ENCODE assay signal across 10 cellular contexts in genomic region chr19:5032101-5032967, GRCh38.
DNase-seq lines count a peak whose midpoint lies in the region; ATAC-seq, FAIRE-seq and TF ChIP-seq lines count a peak whose summit lies in the region.
"Had no signal": no experiment of that assay in that cellular context is flagged by ENCODE, and none has a peak within 500 bp of the region (broad histone marks: within the 10 kb centered on the region; RNA-seq: fewer than 3 reads in every experiment).

No MANE protein-coding gene starts in this region.

- H3K27me3 ChIP-seq in adrenal gland, result no peaks in the 10 kb centered on the region
- no peaks in the 10 kb centered on the region for H3K27me3 ChIP-seq in gastrocnemius medialis
- H3K27me3 ChIP-seq: suprapubic skin had no signal

- DNase-seq in NCI-H2107 treated with DMSO at 0.1 percent for 48 hours (lab: John Stamatoyannopoulos, UW; ENCODE audit: unreplicated experiment) (peak; percentile 14), NCI-H2107 (lab: John Stamatoyannopoulos, UW) (no peak), adrenal gland (peak in 5 of 7 donors; percentile 64 to 78 (median 73)), left cardiac atrium (no peak), gastrocnemius medialis (no peak), middle frontal gyrus (ENCODE audit: extremely low spot score, low spot score) (no peak), HTR-8/SVneo (ENCODE audit: insufficient read length, low spot score) (no peak)

- in situ Hi-C loops in gastrocnemius medialis (cut with MboI; ENCODE audit: low sequenced_read_pairs in 4 of 4), result loop anchor here (5.0 to 10.0 kb wide), 3 partner anchors 48 to 160 kb away; no protein-coding TSS in a partner anchor

- TF ChIP-seq CTCF in adrenal gland (IDR thresholded peaks at IDR 0.05), result peak in 3 of 6 experiments; percentile 11 to 36 (median 11)
- no peak for TF ChIP-seq CTCF in gastrocnemius medialis (IDR thresholded peaks at IDR 0.05 in 4 of 5, conservative IDR thresholded peaks at IDR 0.05 in 1 of 5)

- intact Hi-C loops in adrenal gland (cut with DNase I), result loop anchor here in 1 of 2 donors (5.0 kb wide), 4 partner anchors 60 to 220 kb away; no protein-coding TSS in a partner anchor
- intact Hi-C loops in left cardiac atrium (cut with DNase I), result loop anchor here (5.0 kb wide), 2 partner anchors 160 to 220 kb away; no protein-coding TSS in a partner anchor
- intact Hi-C loops in gastrocnemius medialis (cut with DNase I; ENCODE audit: low total_unique reads), result no loop called here

- ATAC-seq in left cardiac atrium (peak; percentile 12 to 13), gastrocnemius medialis (no peak), HG02885 (IDR thresholded peaks at IDR 0.05; ENCODE audit: poor library complexity, unreplicated experiment) (no peak)

- TF ChIP-seq POLR2A in adrenal gland (IDR thresholded peaks at IDR 0.05) (peak in 1 of 2 donors; percentile 45), gastrocnemius medialis (IDR thresholded peaks at IDR 0.05) (no peak)

- peak overlapping the region in 3 of 5 donors; percentile 31 to 78 (median 70) for H3K27ac ChIP-seq in adrenal gland
- H3K27ac ChIP-seq in gastrocnemius medialis, result peak overlapping the region in 3 of 4 donors; percentile 28 to 80 (median 72)
- H3K27ac ChIP-seq: A549, suprapubic skin had no signal

- no peaks in the 10 kb centered on the region for H3K9me3 ChIP-seq in adrenal gland (replicated peaks in 1 of 3)
- H3K9me3 ChIP-seq in gastrocnemius medialis, result no peaks in the 10 kb centered on the region
- H3K9me3 ChIP-seq: A549, suprapubic skin had no signal

- H3K4me1 ChIP-seq in adrenal gland (replicated peaks in 1 of 2) (peaks cover 19 to 54% of the 10 kb centered on the region in 2 donors), gastrocnemius medialis (peaks cover 29 to 59% of the 10 kb centered on the region in 2 donors)

- H3K4me3 ChIP-seq in adrenal gland (no peak overlapping the region), gastrocnemius medialis (no peak overlapping the region)
- H3K4me3 ChIP-seq: A549, suprapubic skin had no signal

- 66 to 77% (median 73%) methylated on average over 34 to 52 of the region's 52 CpGs for WGBS in adrenal gland, 4 donors

- no peak for FAIRE-seq in HTR-8/SVneo (lab: Jason Lieb, UNC)
- FAIRE-seq: A549 had no signal

- H3K36me3 ChIP-seq in adrenal gland (replicated peaks in 1 of 2) (peaks cover 0 to 20% of the 10 kb centered on the region in 2 donors), gastrocnemius medialis (peaks cover 0 to 21% of the 10 kb centered on the region in 2 donors)

Comparison
In these comparisons a context has a peak if more than half of its experiments do, and no peak if none do; other contexts are left out.
1. DNase-seq: peak in NCI-H2107 treated with DMSO at 0.1 percent for 48 hours (single experiment) and adrenal gland (5 of 7); none in NCI-H2107 (single experiment), left cardiac atrium (single experiment), gastrocnemius medialis (0 of 2), middle frontal gyrus (single experiment) and HTR-8/SVneo (single experiment).
2. ATAC-seq: peak in left cardiac atrium (2 of 2); none in gastrocnemius medialis (0 of 2) and HG02885 (single experiment).